37 cellular contexts compared by ENCODE assay signal in the genomic region with DNA sequence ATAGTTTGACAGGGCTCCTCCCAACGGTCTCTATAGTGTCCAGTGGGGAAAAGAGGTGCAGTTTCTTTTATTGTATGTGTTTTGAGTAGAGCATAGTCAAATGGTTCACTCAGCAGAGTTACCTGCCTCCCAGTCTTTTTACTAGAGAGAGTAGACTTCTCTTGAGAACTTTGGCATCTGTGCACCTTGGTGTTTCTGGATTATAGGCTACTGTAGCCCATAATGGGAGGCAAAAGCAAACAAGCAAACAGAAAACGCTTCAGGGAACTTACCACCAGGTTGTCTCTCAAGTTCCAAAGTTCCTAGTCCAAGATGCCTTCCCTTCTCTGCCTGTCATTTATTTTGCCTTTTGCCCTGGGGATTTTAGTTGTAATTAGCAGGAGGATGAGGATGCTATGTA.
"Had no signal": no experiment of that assay in that cellular context is flagged by ENCODE, and none has a peak within 500 bp of the region (broad histone marks: within the 10 kb centered on the region; RNA-seq: fewer than 3 reads in every experiment).

No MANE protein-coding gene starts in this region.

- H3K27ac ChIP-seq: adrenal gland, body of pancreas, colonic mucosa, epithelial cell of prostate, esophagus squamous epithelium, gastroesophageal sphincter, WERI-Rb-1 had no signal

- H3K4me3 Mint-ChIP-seq: activated B cell treated with CpG ODN at 0.5 μM for 24 hours; activated CD8-positive, alpha-beta memory T cell treated with anti-CD3 and anti-CD28 coated beads, Interleukin-2, amount 10 ng/mL, durations not matched to agents 7 days and 5 days; activated CD8-positive, alpha-beta T cell treated with anti-CD3 and anti-CD28 coated beads, Interleukin-2, amount 10 ng/mL, durations not matched to agents 7 days and 5 days; activated naive CD4-positive, alpha-beta T cell treated with anti-CD3 and anti-CD28 coated beads for 36 hours; activated naive CD4-positive, alpha-beta T cell treated with anti-CD3 and anti-CD28 coated beads, Interleukin-2, amount 50 U/mL, for 24 hours; activated naive CD8-positive, alpha-beta T cell treated with anti-CD3 and anti-CD28 coated beads for 36 hours; activated naive CD8-positive, alpha-beta T cell treated with anti-CD3 and anti-CD28 coated beads, Interleukin-2, amount 50 U/mL, for 24 hours; activated T-helper 1 cell treated with anti-CD3 and anti-CD28 coated beads, Interleukin-12 subunit alpha, Interleukin-12 subunit beta, Interleukin-2, Interleukin-4 antibody, amounts not matched to agents 30 ng/mL and 10 ng/mL and 1 ng/mL, durations not matched to agents 14 hours and 24 hours and 36 hours; T-cell; T-helper 1 cell treated with Interleukin-12 subunit alpha and Interleukin-12 subunit beta and Interleukin-4 antibody, amounts not matched to agents 30 μg/mL and 1 μg/mL, for 36 hours; T-helper 2 cell treated with Interferon-gamma antibody and Interleukin-4, amounts not matched to agents 5 μg/mL and 100 μg/mL, for 36 hours had no signal

- H3K27me3 ChIP-seq: adrenal gland, body of pancreas, colonic mucosa, esophagus squamous epithelium, gastroesophageal sphincter had no signal

- ATAC-seq: activated CD4-positive, CD25-positive, alpha-beta regulatory T cell treated with anti-CD3 and anti-CD28 coated beads, Interleukin-2, amount 50 U/mL, for 24 hours; activated CD8-positive, alpha-beta memory T cell treated with anti-CD3 and anti-CD28 coated beads, Interleukin-2, amount 10 ng/mL, durations not matched to agents 7 days and 5 days; activated CD8-positive, alpha-beta T cell treated with anti-CD3 and anti-CD28 coated beads, Interleukin-2, amount 10 ng/mL, durations not matched to agents 7 days and 5 days; activated naive CD8-positive, alpha-beta T cell treated with anti-CD3 and anti-CD28 coated beads, Interleukin-2, amount 50 U/mL, for 24 hours; body of pancreas; gastroesophageal sphincter; T-cell had no signal

- H3K4me3 ChIP-seq: adrenal gland, body of pancreas, colonic mucosa, esophagus squamous epithelium, gastroesophageal sphincter had no signal

- FAIRE-seq: endometrium, endothelial cell of umbilical vein had no signal

- H3K27ac Mint-ChIP-seq: activated B cell treated with CpG ODN at 0.5 μM for 24 hours; activated CD8-positive, alpha-beta memory T cell treated with anti-CD3 and anti-CD28 coated beads, Interleukin-2, amount 10 ng/mL, durations not matched to agents 7 days and 5 days; activated CD8-positive, alpha-beta T cell treated with anti-CD3 and anti-CD28 coated beads, Interleukin-2, amount 10 ng/mL, durations not matched to agents 7 days and 5 days; activated naive CD4-positive, alpha-beta T cell treated with anti-CD3 and anti-CD28 coated beads for 36 hours; activated naive CD4-positive, alpha-beta T cell treated with anti-CD3 and anti-CD28 coated beads, Interleukin-2, amount 50 U/mL, for 24 hours; activated naive CD8-positive, alpha-beta T cell treated with anti-CD3 and anti-CD28 coated beads for 36 hours; activated naive CD8-positive, alpha-beta T cell treated with anti-CD3 and anti-CD28 coated beads, Interleukin-2, amount 50 U/mL, for 24 hours; activated T-helper 1 cell treated with anti-CD3 and anti-CD28 coated beads, Interleukin-12 subunit alpha, Interleukin-12 subunit beta, Interleukin-2, Interleukin-4 antibody, amounts not matched to agents 30 ng/mL and 10 ng/mL and 1 ng/mL, durations not matched to agents 14 hours and 24 hours and 36 hours; activated T-helper 2 cell treated with anti-CD3 and anti-CD28 coated beads, Interferon-gamma antibody, Interleukin-2, Interleukin-4, amounts not matched to agents 10 μg/mL and 5 μg/mL and 100 μg/mL, durations not matched to agents 14 hours and 24 hours and 36 hours; T-cell; T-helper 1 cell treated with Interleukin-12 subunit alpha and Interleukin-12 subunit beta and Interleukin-4 antibody, amounts not matched to agents 30 μg/mL and 1 μg/mL, for 36 hours; T-helper 2 cell treated with Interferon-gamma antibody and Interleukin-4, amounts not matched to agents 5 μg/mL and 100 μg/mL, for 36 hours had no signal

- H3K4me1 Mint-ChIP-seq: activated B cell treated with CpG ODN at 0.5 μM for 24 hours had no signal

- H3K9me3 ChIP-seq: adrenal gland, body of pancreas, colonic mucosa, esophagus squamous epithelium, gastroesophageal sphincter had no signal

- H3K36me3 ChIP-seq: adrenal gland, colonic mucosa had no signal

- H3K27me3 Mint-ChIP-seq: activated B cell treated with CpG ODN at 0.5 μM for 24 hours; activated CD8-positive, alpha-beta memory T cell treated with anti-CD3 and anti-CD28 coated beads, Interleukin-2, amount 10 ng/mL, durations not matched to agents 7 days and 5 days; activated naive CD4-positive, alpha-beta T cell treated with anti-CD3 and anti-CD28 coated beads, Interleukin-2, amount 50 U/mL, for 24 hours; activated naive CD8-positive, alpha-beta T cell treated with anti-CD3 and anti-CD28 coated beads for 36 hours; activated naive CD8-positive, alpha-beta T cell treated with anti-CD3 and anti-CD28 coated beads, Interleukin-2, amount 50 U/mL, for 24 hours; T-cell had no signal

- H3K9me3 Mint-ChIP-seq: activated B cell treated with CpG ODN at 0.5 μM for 24 hours; activated naive CD4-positive, alpha-beta T cell treated with anti-CD3 and anti-CD28 coated beads for 36 hours; activated naive CD4-positive, alpha-beta T cell treated with anti-CD3 and anti-CD28 coated beads, Interleukin-2, amount 50 U/mL, for 24 hours; activated naive CD8-positive, alpha-beta T cell treated with anti-CD3 and anti-CD28 coated beads for 36 hours; activated naive CD8-positive, alpha-beta T cell treated with anti-CD3 and anti-CD28 coated beads, Interleukin-2, amount 50 U/mL, for 24 hours; activated T-helper 1 cell treated with anti-CD3 and anti-CD28 coated beads, Interleukin-12 subunit alpha, Interleukin-12 subunit beta, Interleukin-2, Interleukin-4 antibody, amounts not matched to agents 30 ng/mL and 10 ng/mL and 1 ng/mL, durations not matched to agents 14 hours and 24 hours and 36 hours; activated T-helper 2 cell treated with anti-CD3 and anti-CD28 coated beads, Interferon-gamma antibody, Interleukin-2, Interleukin-4, amounts not matched to agents 10 μg/mL and 5 μg/mL and 100 μg/mL, durations not matched to agents 14 hours and 24 hours and 36 hours; T-cell; T-helper 1 cell treated with Interleukin-12 subunit alpha and Interleukin-12 subunit beta and Interleukin-4 antibody, amounts not matched to agents 30 μg/mL and 1 μg/mL, for 36 hours; T-helper 2 cell treated with Interferon-gamma antibody and Interleukin-4, amounts not matched to agents 5 μg/mL and 100 μg/mL, for 36 hours had no signal

- DNase-seq: activated B cell treated with CpG ODN at 0.5 μM for 24 hours; activated CD4-positive, alpha-beta T cell treated with anti-CD3 and anti-CD28 coated beads for 48 hours; activated CD4-positive, alpha-beta T cell treated with anti-CD3 and anti-CD28 coated beads, Interleukin-2, amount 50 U/mL, for 1 hour; activated CD4-positive, alpha-beta T cell treated with anti-CD3 and anti-CD28 coated beads, Interleukin-2, amount 50 U/mL, for 48 hours; activated CD8-positive, alpha-beta memory T cell treated with anti-CD3 and anti-CD28 coated beads, Interleukin-2, amount 10 ng/mL, durations not matched to agents 7 days and 5 days; activated CD8-positive, alpha-beta memory T cell treated with anti-CD3 and anti-CD28 coated beads, Interleukin-2, amount 50 U/mL, for 4 hours; activated CD8-positive, alpha-beta T cell treated with anti-CD3 and anti-CD28 coated beads, Interleukin-2, amount 10 ng/mL, durations not matched to agents 7 days and 5 days; activated effector memory CD4-positive, alpha-beta T cell treated with anti-CD3 and anti-CD28 coated beads, Interleukin-2, amount 50 U/mL, for 16 hours; activated naive CD4-positive, alpha-beta T cell treated with anti-CD3 and anti-CD28 coated beads for 36 hours; activated naive CD8-positive, alpha-beta T cell treated with anti-CD3 and anti-CD28 coated beads for 36 hours; activated naive CD8-positive, alpha-beta T cell treated with anti-CD3 and anti-CD28 coated beads, Interleukin-2, amount 50 U/mL, for 24 hours; activated T-cell treated with anti-CD3 and anti-CD28 coated beads, Interleukin-2, amount 50 U/mL, for 1 hour; activated T-cell treated with anti-CD3 and anti-CD28 coated beads, Interleukin-2, amount 50 U/mL, for 48 hours; adrenal gland; amygdala; aorta; central memory CD4-positive, alpha-beta T cell; cerebellar nuclear complex; colonic mucosa; effector CD8-positive, alpha-beta T cell; esophagus squamous epithelium; foreskin melanocyte; head of caudate nucleus; T-cell; T1000; WERI-Rb-1 had no signal

- H3K4me1 ChIP-seq: colonic mucosa, esophagus squamous epithelium, gastroesophageal sphincter had no signal
